In the genomic region with DNA sequence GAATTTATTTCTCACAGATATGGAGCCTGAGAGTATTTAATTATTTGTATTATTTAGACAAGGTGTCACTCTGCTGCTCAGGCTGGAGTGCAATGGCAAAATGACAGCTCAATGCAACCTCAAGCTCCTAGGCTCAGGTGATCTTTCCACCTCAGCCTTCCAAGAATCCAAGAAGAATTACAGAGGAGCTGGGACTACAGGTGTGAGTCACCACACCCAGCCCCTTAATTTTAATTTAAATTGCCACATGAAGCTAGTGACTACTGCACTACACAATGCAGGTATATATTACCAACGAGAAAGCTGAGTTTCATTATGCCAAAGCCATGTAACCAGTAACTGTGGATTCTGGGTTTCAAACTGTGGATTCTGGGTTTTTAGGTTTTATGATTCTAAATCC, we compare ENCODE assay signal across 11 cellular contexts. TPM values are rescaled to one million over a fixed set of nuclear protein-coding genes. Genes with fewer than 3 reads are reported as not detected.
DNase-seq lines count a peak whose midpoint lies in the region; ATAC-seq and TF ChIP-seq lines count a peak whose summit lies in the region.
"Had no signal": no experiment of that assay in that cellular context is flagged by ENCODE, and none has a peak within 500 bp of the region (broad histone marks: within the 10 kb centered on the region; RNA-seq: fewer than 3 reads in every experiment).

No MANE protein-coding gene starts in this region.

- peaks cover 26% of the 10 kb centered on the region for H3K36me3 ChIP-seq in CD8-positive, alpha-beta T cell (ENCODE audit: insufficient read depth, low read length)
- H3K36me3 ChIP-seq in Karpas-422 (ENCODE audit: insufficient read depth, low read length), result peaks cover 45% of the 10 kb centered on the region
- H3K36me3 ChIP-seq in breast epithelium, result peaks cover 3% of the 10 kb centered on the region

- intact Hi-C loops in CD8-positive, alpha-beta T cell (cut with DNase I, micrococcal nuclease), result no loop called here
- intact Hi-C loops in breast epithelium (cut with DNase I; ENCODE audit: low total_unique reads), result no loop called here
- intact Hi-C loops in lower leg skin (cut with DNase I; ENCODE audit: low total_unique reads), result no loop called here

- no peak overlapping the region for H3K27ac ChIP-seq in CD8-positive, alpha-beta T cell (ENCODE audit: low read depth, low read length)
- H3K27ac ChIP-seq in Karpas-422 (ENCODE audit: low read length) (no peak overlapping the region), breast epithelium (peak overlapping the region; percentile 23 to 62)

- H3K27ac Mint-ChIP-seq in CD8-positive, alpha-beta T cell, result no peak overlapping the region

- peaks cover 34% of the 10 kb centered on the region for H3K4me1 Mint-ChIP-seq in CD8-positive, alpha-beta T cell (ENCODE audit: low read depth)

- H3K4me1 ChIP-seq in CD8-positive, alpha-beta T cell (ENCODE audit: insufficient read depth, low read length), result peaks cover 39% of the 10 kb centered on the region
- H3K4me1 ChIP-seq in Karpas-422 (ENCODE audit: low read length), result peaks cover 35% of the 10 kb centered on the region
- H3K4me1 ChIP-seq in breast epithelium, result peaks cover 12 to 19% of the 10 kb centered on the region in 2 donors

- no peak for ATAC-seq in CD8-positive, alpha-beta T cell
- ATAC-seq in HG02970 (IDR thresholded peaks at IDR 0.05; ENCODE audit: low FRiP score, unreplicated experiment) (no peak), HG02870 (IDR thresholded peaks at IDR 0.05; ENCODE audit: unreplicated experiment) (no peak)

- peaks cover 52% of the 10 kb centered on the region for H3K36me3 Mint-ChIP-seq in CD8-positive, alpha-beta T cell

- peak overlapping the region; percentile 68 for H3K4me2 ChIP-seq in Karpas-422 (ENCODE audit: low read depth, low read length, poor library complexity, severe bottlenecking)

- no peaks in the 10 kb centered on the region for H3K9me3 ChIP-seq in CD8-positive, alpha-beta T cell (ENCODE audit: low read length)
- H3K9me3 ChIP-seq in Karpas-422 (ENCODE audit: low read length) (no peaks in the 10 kb centered on the region), breast epithelium (no peaks in the 10 kb centered on the region)
- H3K9me3 ChIP-seq: adrenal gland had no signal

- no peak overlapping the region for H3K9ac ChIP-seq in Karpas-422 (ENCODE audit: low read length)

- 24 to 50% methylated on average over 1 of the region's 1 CpG for WGBS in lower leg skin, 2 donors

- no peaks in the 10 kb centered on the region for H3K27me3 ChIP-seq in CD8-positive, alpha-beta T cell (ENCODE audit: insufficient read depth, low read length)
- H3K27me3 ChIP-seq in Karpas-422 (ENCODE audit: low read length) (no peaks in the 10 kb centered on the region), breast epithelium (no peaks in the 10 kb centered on the region)
- H3K27me3 ChIP-seq: adrenal gland had no signal

- POLR2A ChIA-PET in CD8-positive, alpha-beta T cell (lab: Charles Lee), result interaction anchor here (0.7 to 4.4 kb wide), 3 partner anchors 13 to 45 kb away, joined by 4 to 25 read pairs (median 18); no protein-coding TSS in a partner anchor

- no peak overlapping the region for H2AFZ ChIP-seq in Karpas-422 (ENCODE audit: low read length)

- peaks cover 16% of the 10 kb centered on the region for H4K20me1 ChIP-seq in Karpas-422 (ENCODE audit: insufficient read depth, low read depth, low read length)

- no peak overlapping the region for H3K4me3 ChIP-seq in CD8-positive, alpha-beta T cell (ENCODE audit: low read depth, low read length)
- no peak overlapping the region for H3K4me3 ChIP-seq in Karpas-422 (ENCODE audit: low read length)
- H3K4me3 ChIP-seq in breast epithelium, result peak overlapping the region in 2 of 3 donors; percentile 20 to 94
- no peak overlapping the region for H3K4me3 ChIP-seq in lower leg skin (ENCODE audit: low read depth, poor library complexity, severe bottlenecking)

- H3K9me2 ChIP-seq in Karpas-422 (replicated peaks; ENCODE audit: insufficient read depth, low read length), result no peaks in the 10 kb centered on the region

- no peaks in the 10 kb centered on the region for H3K9me3 Mint-ChIP-seq in CD8-positive, alpha-beta T cell
- H3K9me3 Mint-ChIP-seq: T-helper 2 cell treated with Interferon-gamma antibody and Interleukin-4, amounts not matched to agents 5 μg/mL and 100 μg/mL, for 36 hours had no signal

- TF ChIP-seq POLR2A in breast epithelium (IDR thresholded peaks at IDR 0.05) (no peak), lower leg skin (IDR thresholded peaks at IDR 0.05) (no peak)

- DNase-seq in CD8-positive, alpha-beta T cell, result no peak
- DNase-seq in Karpas-422 (no peak), breast epithelium (ENCODE audit: low spot score in 2 of 2) (no peak), mesenteric fat pad (ENCODE audit: low spot score) (peak; percentile 12), OCI-M1 (lab: John Stamatoyannopoulos, UW) (no peak), lower leg skin (ENCODE audit: low spot score in 2 of 2) (no peak)
- DNase-seq: NCI-H187 had no signal

- peak overlapping the region; percentile 26 for H3K4me3 Mint-ChIP-seq in CD8-positive, alpha-beta T cell
- H3K4me3 Mint-ChIP-seq: T-helper 2 cell treated with Interferon-gamma antibody and Interleukin-4, amounts not matched to agents 5 μg/mL and 100 μg/mL, for 36 hours had no signal

- no peak for TF ChIP-seq CTCF in CD8-positive, alpha-beta T cell (IDR thresholded peaks at IDR 0.05)
- no peak for TF ChIP-seq CTCF in breast epithelium (IDR thresholded peaks at IDR 0.05)
- no peak for TF ChIP-seq CTCF in lower leg skin (IDR thresholded peaks at IDR 0.05)

- CTCF ChIA-PET in CD8-positive, alpha-beta T cell (lab: Charles Lee), result interaction anchor here (1.0 to 6.3 kb wide), 5 partner anchors 36 to 725 kb away, joined by 3 to 74 read pairs (median 4); no protein-coding TSS in a partner anchor

- H3K27me3 Mint-ChIP-seq in CD8-positive, alpha-beta T cell (ENCODE audit: low read depth), result no peaks in the 10 kb centered on the region

- H3K79me2 ChIP-seq in Karpas-422 (ENCODE audit: low read length), result peaks cover 54% of the 10 kb centered on the region

RNA-seq across cellular contexts. Expression of gene KHDC4, which starts 2.1 kb away (rescaled TPM):
- total RNA-seq in CD8-positive, alpha-beta T cell, result 10 to 100 TPM; 47.4 to 54.6 TPM
- 42.7 and 63.2 TPM in 2 replicates for total RNA-seq in Karpas-422 (2014; rRNA removed; shearing (Covaris generic); ENCODE audit: low replicate concordance)
- 10 to 100 TPM; 52.0 to 81.5 (median 64.2) TPM for total RNA-seq in breast epithelium
- total RNA-seq in mesenteric fat pad, result 30.7 TPM
- 10 to 100 TPM; 32.7 to 96.0 (median 45.5) TPM for total RNA-seq in lower leg skin

RNA-seq across cellular contexts. Expression of gene RXFP4, which starts 9.4 kb away (rescaled TPM):
- not detected for total RNA-seq in CD8-positive, alpha-beta T cell
- not detected in 2 replicates for total RNA-seq in Karpas-422 (2014; rRNA removed; shearing (Covaris generic); ENCODE audit: low replicate concordance)
- total RNA-seq in breast epithelium (not detected), mesenteric fat pad (not detected), lower leg skin (not detected)
- total RNA-seq: adrenal gland had no signal

RNA-seq across cellular contexts. Expression of gene RIT1, which starts 20.9 kb away (rescaled TPM):
- total RNA-seq in CD8-positive, alpha-beta T cell, result 10 to 100 TPM; 79.6 to 85.0 TPM
- total RNA-seq in Karpas-422 (2014; rRNA removed; shearing (Covaris generic); ENCODE audit: low replicate concordance), result 12.2 and 12.8 TPM in 2 replicates
- total RNA-seq in breast epithelium (10 to 100 TPM; 29.2 to 32.6 (median 29.4) TPM), mesenteric fat pad (31.8 TPM), lower leg skin (10 to 100 TPM; 16.1 to 34.2 (median 24.2) TPM)

RNA-seq across cellular contexts. Expression of gene ARHGEF2, which starts 46.3 kb away (rescaled TPM):
- total RNA-seq in CD8-positive, alpha-beta T cell, result 10 to 100 TPM; 51.6 to 52.3 TPM
- 85.1 and 207 TPM in 2 replicates for total RNA-seq in Karpas-422 (2014; rRNA removed; shearing (Covaris generic); ENCODE audit: low replicate concordance)
- total RNA-seq in breast epithelium (10 to 100 TPM; 81.8 to 93.7 (median 90.4) TPM), mesenteric fat pad (150 TPM), lower leg skin (10 to 100 TPM; 18.7 to 35.5 (median 28.3) TPM)

Comparison
In these comparisons a context has a peak if more than half of its experiments do, and no peak if none do; other contexts are left out.
1. H3K27ac ChIP-seq: peak in breast epithelium (2 of 2); none in CD8-positive, alpha-beta T cell (single experiment) and Karpas-422 (single experiment).
2. H3K4me3 ChIP-seq: peak in breast epithelium (2 of 3); none in CD8-positive, alpha-beta T cell (single experiment), Karpas-422 (single experiment) and lower leg skin (single experiment).